In genomic region chr5:149700347-149700746, GRCh38 we compare ENCODE assay signal across 1 cellular context.
TF ChIP-seq lines count a peak whose summit lies in the region.

No MANE protein-coding gene starts in this region.

TF ChIP-seq in K562, 482 proteins besides CTCF, POLR2A, EP300 and RAD21 (continued from another document):
- TF ChIP-seq ZBTB11 (CRISPR knock-in tag; IDR thresholded peaks at IDR 0.05) (no peak), ZNF174 (CRISPR knock-in tag; IDR thresholded peaks at IDR 0.05) (no peak), CBX5 (IDR thresholded peaks at IDR 0.05; ENCODE audit: borderline replicate concordance, low read depth) (no peak), KDM5B (IDR thresholded peaks at IDR 0.05; ENCODE audit: insufficient replicate concordance, low read depth, low read length) (no peak), CREB1 (IDR thresholded peaks at IDR 0.05) (no peak), CREB1 (CRISPR knock-in tag; IDR thresholded peaks at IDR 0.05) (no peak), ELK1 (CRISPR knock-in tag; IDR thresholded peaks at IDR 0.05) (no peak)
